In the genomic region with DNA sequence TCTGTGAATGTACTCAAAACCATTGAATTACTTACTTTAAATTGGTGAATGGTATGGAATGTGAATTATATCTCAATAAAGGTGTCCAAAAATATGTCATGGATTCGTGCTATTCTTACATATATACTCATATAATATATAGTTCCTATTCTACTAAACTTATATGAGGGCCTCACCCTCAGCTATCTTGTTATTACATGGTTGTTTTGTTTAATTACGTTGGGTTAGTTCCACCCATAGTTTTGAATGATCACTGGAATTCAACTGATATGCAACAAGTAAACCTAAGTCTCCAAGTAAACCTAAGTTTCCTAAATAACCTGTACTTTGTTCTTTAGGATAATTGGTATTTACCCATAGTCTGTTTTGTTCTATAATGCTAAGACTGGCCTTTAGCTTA, we compare ENCODE assay signal across 23 cellular contexts.
"Had no signal": no experiment of that assay in that cellular context is flagged by ENCODE, and none has a peak within 500 bp of the region (broad histone marks: within the 10 kb centered on the region; RNA-seq: fewer than 3 reads in every experiment).

No MANE protein-coding gene starts in this region.

- H3K27ac Mint-ChIP-seq: immature natural killer cell had no signal

- H3K4me1 Mint-ChIP-seq: immature natural killer cell, naive B cell had no signal

- H3K36me3 ChIP-seq: esophagus muscularis mucosa, gastroesophageal sphincter, heart left ventricle, left lung, lower lobe of right lung had no signal

- H3K4me3 Mint-ChIP-seq: immature natural killer cell, naive B cell had no signal

- H3K79me2 ChIP-seq: hepatocyte had no signal

- ATAC-seq: foreskin keratinocyte, gastroesophageal sphincter, heart left ventricle, left lung, left ventricle myocardium superior, lower lobe of right lung had no signal

- H3K4me3 ChIP-seq: coronary artery, dorsolateral prefrontal cortex, esophagus muscularis mucosa, gastroesophageal sphincter, heart left ventricle, hepatocyte, left lung, lower lobe of right lung had no signal

- FAIRE-seq: endothelial cell of umbilical vein, frontal cortex, kidney had no signal

- H3K27ac ChIP-seq: coronary artery, dorsolateral prefrontal cortex, esophagus muscularis mucosa, foreskin keratinocyte, gastroesophageal sphincter, heart left ventricle, hepatocyte, left lung, lower lobe of right lung had no signal

- H3K27me3 ChIP-seq: esophagus muscularis mucosa, foreskin keratinocyte, gastroesophageal sphincter, hepatocyte, left lung had no signal

- H3K9me3 ChIP-seq: esophagus muscularis mucosa, gastroesophageal sphincter, heart left ventricle, left lung, lower lobe of right lung had no signal

- H3K9me3 Mint-ChIP-seq: immature natural killer cell had no signal

- H2AFZ ChIP-seq: hepatocyte had no signal

- DNase-seq: dermis blood vessel endothelial cell; dorsolateral prefrontal cortex; effector CD4-positive, alpha-beta T cell; effector memory CD4-positive, alpha-beta T cell; foreskin keratinocyte; heart left ventricle; hypothalamus; immature natural killer cell; islet precursor cell; kidney; kidney glomerular epithelial cell; left lung; left ventricle myocardium superior; lower lobe of right lung; mesenchymal stem cell; midbrain; naive B cell had no signal

- H3K4me2 ChIP-seq: hepatocyte had no signal

- H3K4me1 ChIP-seq: esophagus muscularis mucosa, foreskin keratinocyte, gastroesophageal sphincter, heart left ventricle, left lung, lower lobe of right lung had no signal

- H3K36me3 Mint-ChIP-seq: immature natural killer cell, naive B cell had no signal
